1 cellular context compared by ENCODE assay signal in the genomic region with DNA sequence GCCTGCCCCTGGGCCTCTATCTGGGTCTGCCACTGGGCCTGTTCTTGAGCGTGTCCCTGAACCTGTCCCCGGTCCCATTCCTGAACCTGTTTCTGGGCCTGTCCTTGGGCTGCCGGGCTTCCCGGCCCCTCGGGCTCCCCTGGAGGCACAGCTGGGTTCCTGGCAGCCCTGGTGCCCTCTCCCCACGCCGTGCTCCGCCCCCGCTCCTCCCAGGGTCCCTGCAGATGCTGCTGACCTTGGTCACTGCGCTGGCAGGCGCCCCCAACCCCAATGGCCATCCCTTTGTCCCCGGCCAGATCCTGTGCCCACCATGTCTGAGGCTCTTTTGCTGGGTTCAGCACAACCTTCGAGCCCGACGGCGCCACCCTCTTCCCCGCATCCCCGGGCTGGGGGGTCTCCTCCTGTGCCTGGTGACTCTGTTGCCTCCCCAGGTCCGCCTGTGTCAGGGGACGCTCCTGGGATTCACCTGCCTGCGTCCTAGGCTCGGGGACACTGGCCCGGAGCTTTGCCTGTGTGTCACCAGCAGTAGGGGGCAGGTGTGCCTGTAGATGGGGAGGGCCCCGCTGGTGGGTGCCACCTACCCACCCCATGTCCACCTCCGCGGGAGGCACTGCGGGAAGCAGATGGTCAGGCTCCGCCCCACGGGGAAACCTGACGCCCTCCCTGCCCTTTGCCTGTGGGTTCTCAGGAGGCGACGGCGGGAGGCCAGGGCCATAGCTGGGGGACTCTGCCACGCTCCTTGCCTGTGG.
A peak's percentile ranks its signal among the peaks of the same experiment; 100 is the strongest.
TF ChIP-seq lines count a peak whose summit lies in the region.

No MANE protein-coding gene starts in this region.

TF ChIP-seq in HepG2, 621 proteins besides CTCF, POLR2A, EP300 and RAD21:
- TF ChIP-seq, protein P1, sequence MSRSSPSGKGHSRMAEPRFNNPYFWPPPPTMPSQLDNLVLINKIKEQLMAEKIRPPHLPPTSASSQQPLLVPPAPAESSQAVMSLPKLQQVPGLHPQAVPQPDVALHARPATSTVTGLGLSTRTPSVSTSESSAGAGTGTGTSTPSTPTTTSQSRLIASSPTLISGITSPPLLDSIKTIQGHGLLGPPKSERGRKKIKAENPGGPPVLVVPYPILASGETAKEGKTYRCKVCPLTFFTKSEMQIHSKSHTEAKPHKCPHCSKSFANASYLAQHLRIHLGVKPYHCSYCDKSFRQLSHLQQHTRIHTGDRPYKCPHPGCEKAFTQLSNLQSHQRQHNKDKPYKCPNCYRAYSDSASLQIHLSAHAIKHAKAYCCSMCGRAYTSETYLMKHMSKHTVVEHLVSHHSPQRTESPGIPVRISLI (CRISPR knock-in tag; IDR thresholded peaks at IDR 0.05; ENCODE audit: borderline replicate concordance), result no peak
- TF ChIP-seq, protein P2, sequence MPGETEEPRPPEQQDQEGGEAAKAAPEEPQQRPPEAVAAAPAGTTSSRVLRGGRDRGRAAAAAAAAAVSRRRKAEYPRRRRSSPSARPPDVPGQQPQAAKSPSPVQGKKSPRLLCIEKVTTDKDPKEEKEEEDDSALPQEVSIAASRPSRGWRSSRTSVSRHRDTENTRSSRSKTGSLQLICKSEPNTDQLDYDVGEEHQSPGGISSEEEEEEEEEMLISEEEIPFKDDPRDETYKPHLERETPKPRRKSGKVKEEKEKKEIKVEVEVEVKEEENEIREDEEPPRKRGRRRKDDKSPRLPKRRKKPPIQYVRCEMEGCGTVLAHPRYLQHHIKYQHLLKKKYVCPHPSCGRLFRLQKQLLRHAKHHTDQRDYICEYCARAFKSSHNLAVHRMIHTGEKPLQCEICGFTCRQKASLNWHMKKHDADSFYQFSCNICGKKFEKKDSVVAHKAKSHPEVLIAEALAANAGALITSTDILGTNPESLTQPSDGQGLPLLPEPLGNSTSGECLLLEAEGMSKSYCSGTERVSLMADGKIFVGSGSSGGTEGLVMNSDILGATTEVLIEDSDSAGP (CRISPR knock-in tag; IDR thresholded peaks at IDR 0.05; ENCODE audit: borderline replicate concordance), result peak; percentile 57; the same call in 1 of the 2 replicates
- TF ChIP-seq, protein P3, sequence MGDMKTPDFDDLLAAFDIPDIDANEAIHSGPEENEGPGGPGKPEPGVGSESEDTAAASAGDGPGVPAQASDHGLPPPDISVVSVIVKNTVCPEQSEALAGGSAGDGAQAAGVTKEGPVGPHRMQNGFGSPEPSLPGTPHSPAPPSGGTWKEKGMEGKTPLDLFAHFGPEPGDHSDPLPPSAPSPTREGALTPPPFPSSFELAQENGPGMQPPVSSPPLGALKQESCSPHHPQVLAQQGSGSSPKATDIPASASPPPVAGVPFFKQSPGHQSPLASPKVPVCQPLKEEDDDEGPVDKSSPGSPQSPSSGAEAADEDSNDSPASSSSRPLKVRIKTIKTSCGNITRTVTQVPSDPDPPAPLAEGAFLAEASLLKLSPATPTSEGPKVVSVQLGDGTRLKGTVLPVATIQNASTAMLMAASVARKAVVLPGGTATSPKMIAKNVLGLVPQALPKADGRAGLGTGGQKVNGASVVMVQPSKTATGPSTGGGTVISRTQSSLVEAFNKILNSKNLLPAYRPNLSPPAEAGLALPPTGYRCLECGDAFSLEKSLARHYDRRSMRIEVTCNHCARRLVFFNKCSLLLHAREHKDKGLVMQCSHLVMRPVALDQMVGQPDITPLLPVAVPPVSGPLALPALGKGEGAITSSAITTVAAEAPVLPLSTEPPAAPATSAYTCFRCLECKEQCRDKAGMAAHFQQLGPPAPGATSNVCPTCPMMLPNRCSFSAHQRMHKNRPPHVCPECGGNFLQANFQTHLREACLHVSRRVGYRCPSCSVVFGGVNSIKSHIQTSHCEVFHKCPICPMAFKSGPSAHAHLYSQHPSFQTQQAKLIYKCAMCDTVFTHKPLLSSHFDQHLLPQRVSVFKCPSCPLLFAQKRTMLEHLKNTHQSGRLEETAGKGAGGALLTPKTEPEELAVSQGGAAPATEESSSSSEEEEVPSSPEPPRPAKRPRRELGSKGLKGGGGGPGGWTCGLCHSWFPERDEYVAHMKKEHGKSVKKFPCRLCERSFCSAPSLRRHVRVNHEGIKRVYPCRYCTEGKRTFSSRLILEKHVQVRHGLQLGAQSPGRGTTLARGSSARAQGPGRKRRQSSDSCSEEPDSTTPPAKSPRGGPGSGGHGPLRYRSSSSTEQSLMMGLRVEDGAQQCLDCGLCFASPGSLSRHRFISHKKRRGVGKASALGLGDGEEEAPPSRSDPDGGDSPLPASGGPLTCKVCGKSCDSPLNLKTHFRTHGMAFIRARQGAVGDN (CRISPR knock-in tag; IDR thresholded peaks at IDR 0.05), result peak; percentile 66
- TF ChIP-seq, protein P4, sequence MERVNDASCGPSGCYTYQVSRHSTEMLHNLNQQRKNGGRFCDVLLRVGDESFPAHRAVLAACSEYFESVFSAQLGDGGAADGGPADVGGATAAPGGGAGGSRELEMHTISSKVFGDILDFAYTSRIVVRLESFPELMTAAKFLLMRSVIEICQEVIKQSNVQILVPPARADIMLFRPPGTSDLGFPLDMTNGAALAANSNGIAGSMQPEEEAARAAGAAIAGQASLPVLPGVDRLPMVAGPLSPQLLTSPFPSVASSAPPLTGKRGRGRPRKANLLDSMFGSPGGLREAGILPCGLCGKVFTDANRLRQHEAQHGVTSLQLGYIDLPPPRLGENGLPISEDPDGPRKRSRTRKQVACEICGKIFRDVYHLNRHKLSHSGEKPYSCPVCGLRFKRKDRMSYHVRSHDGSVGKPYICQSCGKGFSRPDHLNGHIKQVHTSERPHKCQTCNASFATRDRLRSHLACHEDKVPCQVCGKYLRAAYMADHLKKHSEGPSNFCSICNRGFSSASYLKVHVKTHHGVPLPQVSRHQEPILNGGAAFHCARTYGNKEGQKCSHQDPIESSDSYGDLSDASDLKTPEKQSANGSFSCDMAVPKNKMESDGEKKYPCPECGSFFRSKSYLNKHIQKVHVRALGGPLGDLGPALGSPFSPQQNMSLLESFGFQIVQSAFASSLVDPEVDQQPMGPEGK (CRISPR knock-in tag; IDR thresholded peaks at IDR 0.05), result peak; percentile 28; the same call in 1 of the 2 replicates
- TF ChIP-seq ZNF761 (CRISPR knock-in tag; conservative IDR thresholded peaks at IDR 0.05) (no peak), ZNF777 (CRISPR knock-in tag; IDR thresholded peaks at IDR 0.05) (0 out of 2 replicates have a peak, but pooled peaks have one; percentile 8), ZNF619 (CRISPR knock-in tag; IDR thresholded peaks at IDR 0.05) (no peak), ZFX (CRISPR knock-in tag; IDR thresholded peaks at IDR 0.05; ENCODE audit: low read depth) (0 out of 2 replicates have a peak, but pooled peaks have one; percentile 27), PHF20 (CRISPR knock-in tag; IDR thresholded peaks at IDR 0.05) (no peak), SALL1 (CRISPR knock-in tag; IDR thresholded peaks at IDR 0.05) (0 out of 2 replicates have a peak, but pooled peaks have one; percentile 40), U2AF1 (optimal IDR thresholded peaks at IDR 0.05; ENCODE audit: low read depth, low read length) (no peak), PAF1 (CRISPR knock-in tag; IDR thresholded peaks at IDR 0.05) (no peak), ZNF747 (CRISPR knock-in tag; IDR thresholded peaks at IDR 0.05; ENCODE audit: borderline replicate concordance) (no peak), KDM2A (CRISPR knock-in tag; IDR thresholded peaks at IDR 0.05; ENCODE audit: borderline replicate concordance, low read depth) (0 out of 2 replicates have a peak, but pooled peaks have one; percentile 20), MEF2D (CRISPR knock-in tag; IDR thresholded peaks at IDR 0.05) (0 out of 2 replicates have a peak, but pooled peaks have one; percentile 33), ZEB1 (IDR thresholded peaks at IDR 0.05; ENCODE audit: insufficient replicate concordance, low read depth) (no peak), HNF4A (CRISPR knock-in tag; IDR thresholded peaks at IDR 0.05) (no peak), THYN1 (CRISPR knock-in tag; IDR thresholded peaks at IDR 0.05; ENCODE audit: borderline replicate concordance, low read depth) (no peak), TAF1 (CRISPR knock-in tag; IDR thresholded peaks at IDR 0.05) (peak; percentile 30; the same call in 1 of the 2 replicates)
- TF ChIP-seq, protein P5, sequence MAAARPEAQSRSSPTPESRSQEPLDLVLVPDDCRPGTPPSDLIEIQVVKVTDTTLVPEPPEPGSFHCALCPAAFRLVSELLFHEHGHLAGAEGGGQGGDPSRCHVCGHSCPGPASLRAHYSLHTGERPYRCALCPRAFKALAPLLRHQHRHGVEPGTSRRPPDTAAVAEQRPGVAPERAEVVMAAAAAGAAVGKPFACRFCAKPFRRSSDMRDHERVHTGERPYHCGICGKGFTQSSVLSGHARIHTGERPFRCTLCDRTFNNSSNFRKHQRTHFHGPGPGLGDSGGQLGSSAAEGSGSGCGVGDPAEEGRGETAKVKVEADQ (CRISPR knock-in tag; IDR thresholded peaks at IDR 0.05; ENCODE audit: borderline replicate concordance), result no peak
- TF ChIP-seq, protein P6, sequence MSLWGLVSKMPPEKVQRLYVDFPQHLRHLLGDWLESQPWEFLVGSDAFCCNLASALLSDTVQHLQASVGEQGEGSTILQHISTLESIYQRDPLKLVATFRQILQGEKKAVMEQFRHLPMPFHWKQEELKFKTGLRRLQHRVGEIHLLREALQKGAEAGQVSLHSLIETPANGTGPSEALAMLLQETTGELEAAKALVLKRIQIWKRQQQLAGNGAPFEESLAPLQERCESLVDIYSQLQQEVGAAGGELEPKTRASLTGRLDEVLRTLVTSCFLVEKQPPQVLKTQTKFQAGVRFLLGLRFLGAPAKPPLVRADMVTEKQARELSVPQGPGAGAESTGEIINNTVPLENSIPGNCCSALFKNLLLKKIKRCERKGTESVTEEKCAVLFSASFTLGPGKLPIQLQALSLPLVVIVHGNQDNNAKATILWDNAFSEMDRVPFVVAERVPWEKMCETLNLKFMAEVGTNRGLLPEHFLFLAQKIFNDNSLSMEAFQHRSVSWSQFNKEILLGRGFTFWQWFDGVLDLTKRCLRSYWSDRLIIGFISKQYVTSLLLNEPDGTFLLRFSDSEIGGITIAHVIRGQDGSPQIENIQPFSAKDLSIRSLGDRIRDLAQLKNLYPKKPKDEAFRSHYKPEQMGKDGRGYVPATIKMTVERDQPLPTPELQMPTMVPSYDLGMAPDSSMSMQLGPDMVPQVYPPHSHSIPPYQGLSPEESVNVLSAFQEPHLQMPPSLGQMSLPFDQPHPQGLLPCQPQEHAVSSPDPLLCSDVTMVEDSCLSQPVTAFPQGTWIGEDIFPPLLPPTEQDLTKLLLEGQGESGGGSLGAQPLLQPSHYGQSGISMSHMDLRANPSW (CRISPR knock-in tag; IDR thresholded peaks at IDR 0.05; ENCODE audit: borderline replicate concordance), result no peak
TF ChIP-seq in HepG2: peak in this region for 9.
